Comparison of ENCODE assay signal across 28 cellular contexts in the genomic region with DNA sequence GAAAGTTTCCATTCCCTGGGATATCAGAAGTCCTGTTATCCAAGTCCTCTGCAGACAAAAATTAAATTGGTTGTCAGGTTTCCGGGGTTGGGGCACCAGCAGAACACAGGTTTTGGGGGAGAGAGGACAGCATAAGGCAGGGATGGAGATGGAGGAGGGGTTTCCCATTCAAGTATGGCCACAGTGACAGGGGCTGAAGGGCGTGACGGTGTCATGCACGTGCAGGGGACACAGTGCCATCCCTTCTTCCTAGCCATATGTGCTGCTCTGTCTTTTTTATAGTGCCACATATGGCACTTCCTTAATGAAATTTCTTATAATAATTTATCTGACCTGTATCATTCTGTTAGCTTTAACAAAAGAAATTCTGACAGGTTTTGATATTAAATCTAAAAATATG.
"Had no signal": no experiment of that assay in that cellular context is flagged by ENCODE, and none has a peak within 500 bp of the region (broad histone marks: within the 10 kb centered on the region; RNA-seq: fewer than 3 reads in every experiment).

No MANE protein-coding gene starts in this region.

- H3K36me3 ChIP-seq: gastroesophageal sphincter, heart left ventricle, neutrophil, pancreas, right lobe of liver, stomach, thyroid gland, vagina had no signal

- H2AFZ ChIP-seq: hepatocyte had no signal

- H3K27ac Mint-ChIP-seq: mesothelial cell of epicardium; natural killer cell treated with Interleukin-12 subunit alpha and Interleukin-12 subunit beta and Interleukin-15 and Interleukin-18, amount 100 ng/mL, for 72 hours; stimulated activated effector memory CD8-positive, alpha-beta T cell treated with anti-CD3 and anti-CD28 coated beads, Interleukin-12 subunit alpha, Interleukin-12 subunit beta, amount 100 ng/mL, for 72 hours had no signal

- H3K79me2 ChIP-seq: hepatocyte had no signal

- H3K4me3 Mint-ChIP-seq: mesothelial cell of epicardium; natural killer cell treated with Interleukin-12 subunit alpha and Interleukin-12 subunit beta and Interleukin-15 and Interleukin-18, amount 100 ng/mL, for 72 hours; neural crest cell; stimulated activated effector memory CD8-positive, alpha-beta T cell treated with anti-CD3 and anti-CD28 coated beads, Interleukin-12 subunit alpha, Interleukin-12 subunit beta, amount 100 ng/mL, for 72 hours had no signal

- DNase-seq: cortex of kidney; effector CD4-positive, alpha-beta T cell; foreskin fibroblast; heart left ventricle; kidney; mesenchymal stem cell; mucosa of descending colon; naive B cell; pancreas; right lobe of liver; stimulated activated CD4-positive, alpha-beta T cell treated with anti-CD3 and anti-CD28 coated beads, Interleukin-2, amount 100 ng/mL, for 24 hours; stimulated activated CD4-positive, alpha-beta T cell treated with anti-CD3 and anti-CD28 coated beads, Interleukin-4, amount 100 ng/mL, for 24 hours; stimulated activated naive CD4-positive, alpha-beta T cell treated with Interleukin-2 at 50 U/mL for 16 hours; stomach; thyroid gland; trophoblast cell had no signal

- H3K27me3 Mint-ChIP-seq: naive B cell had no signal

- H3K9me3 Mint-ChIP-seq: naive B cell; neural crest cell; stimulated activated effector memory CD8-positive, alpha-beta T cell treated with anti-CD3 and anti-CD28 coated beads, Interleukin-12 subunit alpha, Interleukin-12 subunit beta, amount 100 ng/mL, for 72 hours had no signal

- H3K27me3 ChIP-seq: gastroesophageal sphincter, heart left ventricle, hepatocyte, neutrophil, pancreas, right lobe of liver, stomach, thyroid gland, vagina had no signal

- H3K4me3 ChIP-seq: gastroesophageal sphincter, heart left ventricle, hepatocyte, lung, mucosa of descending colon, pancreas, right lobe of liver, stomach, thyroid gland, vagina had no signal

- H3K27ac ChIP-seq: epithelial cell of prostate, gastroesophageal sphincter, heart left ventricle, hepatocyte, neutrophil, pancreas, right lobe of liver, stomach, thyroid gland, vagina had no signal

- ATAC-seq: esophagus mucosa; gastroesophageal sphincter; heart left ventricle; left lobe of liver; mucosa of descending colon; natural killer cell treated with Interleukin-12 subunit alpha and Interleukin-12 subunit beta and Interleukin-15 and Interleukin-18, amount 100 ng/mL, for 72 hours; pancreas; right lobe of liver; stimulated activated effector memory CD8-positive, alpha-beta T cell treated with anti-CD3 and anti-CD28 coated beads, Interleukin-12 subunit alpha, Interleukin-12 subunit beta, amount 100 ng/mL, for 72 hours had no signal

- H3K4me2 ChIP-seq: hepatocyte had no signal

- H3K4me1 ChIP-seq: gastroesophageal sphincter, pancreas, vagina had no signal

- H3K9me3 ChIP-seq: gastroesophageal sphincter, heart left ventricle, mucosa of descending colon, neutrophil, pancreas, right lobe of liver, stomach, thyroid gland, vagina had no signal

- H3K36me3 Mint-ChIP-seq: mesothelial cell of epicardium; naive B cell; natural killer cell treated with Interleukin-12 subunit alpha and Interleukin-12 subunit beta and Interleukin-15 and Interleukin-18, amount 100 ng/mL, for 72 hours; stimulated activated effector memory CD8-positive, alpha-beta T cell treated with anti-CD3 and anti-CD28 coated beads, Interleukin-12 subunit alpha, Interleukin-12 subunit beta, amount 100 ng/mL, for 72 hours had no signal

- H3K4me1 Mint-ChIP-seq: mesothelial cell of epicardium, neural crest cell had no signal
